Comparison of ENCODE assay signal across 1 cellular context in the genomic region with DNA sequence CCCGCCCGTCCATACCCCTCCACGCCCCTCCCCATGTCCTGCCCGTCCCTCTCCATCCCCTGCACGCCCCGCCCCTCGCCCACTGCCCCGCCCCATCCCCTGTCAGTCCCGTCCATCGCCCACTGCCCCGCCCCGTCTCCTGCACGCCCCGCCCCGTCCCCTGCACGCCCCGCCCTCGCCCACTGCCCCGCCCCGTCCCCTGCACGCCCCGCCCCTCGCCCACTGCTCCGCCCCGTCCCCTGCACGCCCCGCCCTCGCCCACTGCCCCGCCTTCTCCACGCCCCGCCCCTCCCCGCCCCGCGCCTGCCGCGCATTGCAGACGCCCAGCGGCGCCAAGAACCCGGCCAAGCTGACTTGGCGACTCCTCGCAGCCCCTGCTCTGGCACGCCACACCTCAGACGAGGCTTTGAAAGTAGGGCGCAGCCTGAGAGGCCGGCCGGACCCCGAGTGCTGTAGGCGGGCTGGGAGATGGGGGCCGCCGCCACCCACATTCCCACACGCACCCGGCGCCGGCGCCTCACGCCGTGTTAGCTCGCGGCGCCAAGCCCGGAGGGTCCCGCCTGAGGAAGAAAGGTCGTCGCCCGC.
TF ChIP-seq lines count a peak whose summit lies in the region.

A gene (plus strand): TSS at position 316 of the 585 bp plus-strand sequence. CDS start 2,410 bp downstream, outside the sequence.

TF ChIP-seq in HEK293, 187 proteins besides CTCF, POLR2A, EP300 and RAD21 (continued from another document):
- TF ChIP-seq, protein P1, sequence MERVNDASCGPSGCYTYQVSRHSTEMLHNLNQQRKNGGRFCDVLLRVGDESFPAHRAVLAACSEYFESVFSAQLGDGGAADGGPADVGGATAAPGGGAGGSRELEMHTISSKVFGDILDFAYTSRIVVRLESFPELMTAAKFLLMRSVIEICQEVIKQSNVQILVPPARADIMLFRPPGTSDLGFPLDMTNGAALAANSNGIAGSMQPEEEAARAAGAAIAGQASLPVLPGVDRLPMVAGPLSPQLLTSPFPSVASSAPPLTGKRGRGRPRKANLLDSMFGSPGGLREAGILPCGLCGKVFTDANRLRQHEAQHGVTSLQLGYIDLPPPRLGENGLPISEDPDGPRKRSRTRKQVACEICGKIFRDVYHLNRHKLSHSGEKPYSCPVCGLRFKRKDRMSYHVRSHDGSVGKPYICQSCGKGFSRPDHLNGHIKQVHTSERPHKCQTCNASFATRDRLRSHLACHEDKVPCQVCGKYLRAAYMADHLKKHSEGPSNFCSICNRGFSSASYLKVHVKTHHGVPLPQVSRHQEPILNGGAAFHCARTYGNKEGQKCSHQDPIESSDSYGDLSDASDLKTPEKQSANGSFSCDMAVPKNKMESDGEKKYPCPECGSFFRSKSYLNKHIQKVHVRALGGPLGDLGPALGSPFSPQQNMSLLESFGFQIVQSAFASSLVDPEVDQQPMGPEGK (tag by site-specific recombination; IDR thresholded peaks at IDR 0.05) = no peak
- TF ChIP-seq WT1 (tag by site-specific recombination; IDR thresholded peaks at IDR 0.05) = 0 out of 2 replicates have a peak, but pooled peaks have one; percentile 15
- TF ChIP-seq ZNF416 (tag by site-specific recombination; IDR thresholded peaks at IDR 0.05) = no peak
- no peak for TF ChIP-seq ZBTB17 (tag by site-specific recombination; IDR thresholded peaks at IDR 0.05)
- TF ChIP-seq ZNF785 (tag by site-specific recombination; IDR thresholded peaks at IDR 0.05) = no peak
- no peak for TF ChIP-seq ZBTB1 (tag by site-specific recombination; IDR thresholded peaks at IDR 0.05)
- no peak for TF ChIP-seq ZNF23 (tag by site-specific recombination; IDR thresholded peaks at IDR 0.05; ENCODE audit: borderline replicate concordance)
- TF ChIP-seq ZSCAN30 (tag by site-specific recombination; IDR thresholded peaks at IDR 0.05) = 0 out of 2 replicates have a peak, but pooled peaks have one; percentile 34
TF ChIP-seq in HEK293: peak in this region for 8.
